8 cellular contexts compared by ENCODE assay signal in genomic region chr16:66947302-66948033, GRCh38. TPM values are rescaled to one million over a fixed set of nuclear protein-coding genes. Genes with fewer than 3 reads are reported as not detected.
DNase-seq lines count a peak whose midpoint lies in the region; ATAC-seq, FAIRE-seq and TF ChIP-seq lines count a peak whose summit lies in the region.

No MANE protein-coding gene starts in this region.

- TF ChIP-seq CTCF in GM12865 (IDR thresholded peaks at IDR 0.05; ENCODE audit: insufficient read depth, low read depth, low read length, missing control alignments), result peak; percentile 80
- TF ChIP-seq CTCF in WI38 (IDR thresholded peaks at IDR 0.05; ENCODE audit: low read depth, low read length), result peak; percentile 79
- peak; percentile 79 for TF ChIP-seq CTCF in bronchial epithelial cell (IDR thresholded peaks at IDR 0.05; ENCODE audit: insufficient read depth, low read length, severe bottlenecking)

- H3K4me3 ChIP-seq in GM12865 (ENCODE audit: low read depth, low read length) (peak overlapping the region; percentile 74), WI38 (ENCODE audit: low read depth, low read length) (peak overlapping the region; percentile 48), bronchial epithelial cell (ENCODE audit: low read depth, low read length) (peak overlapping the region; percentile 51)

- peak; percentile 95 for FAIRE-seq in bronchial epithelial cell (lab: Jason Lieb, UNC)
- peak; percentile 95 for FAIRE-seq in islet of Langerhans (lab: Jason Lieb, UNC)

- DNase-seq in GM12865 (ENCODE audit: low read depth) (peak; percentile 89), NCI-H2171 treated with DMSO at 0.1 percent for 48 hours (lab: John Stamatoyannopoulos, UW) (peak; percentile 76), bronchial epithelial cell (ENCODE audit: low read depth) (peak; percentile 88)
- DNase-seq in stimulated activated CD4-positive, alpha-beta T cell treated with anti-CD3 and anti-CD28 coated beads, Interleukin-12 subunit alpha, Interleukin-12 subunit beta, amount 100 ng/mL, for 4 hours, result peak; percentile 80

- peak; percentile 70 for ATAC-seq in HG02885 (IDR thresholded peaks at IDR 0.05; ENCODE audit: poor library complexity, unreplicated experiment)
- no peak for ATAC-seq in HG03097 (IDR thresholded peaks at IDR 0.05; ENCODE audit: low FRiP score, unreplicated experiment)

- H3K27me3 ChIP-seq in bronchial epithelial cell (ENCODE audit: control insufficient read depth, insufficient read depth, low read length), result no peaks in the 10 kb centered on the region

- peaks cover 2% of the 10 kb centered on the region for H3K36me3 ChIP-seq in bronchial epithelial cell (ENCODE audit: control insufficient read depth, insufficient read depth, low read length)

RNA-seq across cellular contexts. Expression of gene CES2, which starts 12.2 kb away (rescaled TPM):
- 78.2 and 434 TPM in 2 replicates for total RNA-seq in bronchial epithelial cell

RNA-seq across cellular contexts. Expression of gene CIAO2B, which starts 13.3 kb away (rescaled TPM):
- 227 and 333 TPM in 2 replicates for total RNA-seq in bronchial epithelial cell

RNA-seq across cellular contexts. Expression of gene CES3, which starts 13.6 kb away (rescaled TPM):
- 1.6 and 6.3 TPM in 2 replicates for total RNA-seq in bronchial epithelial cell

RNA-seq across cellular contexts. Expression of gene RRAD, which starts 22.1 kb away (rescaled TPM):
- total RNA-seq in bronchial epithelial cell, result 75.0 and 130 TPM in 2 replicates

RNA-seq across cellular contexts. Expression of gene CDH16, which starts 28.8 kb away (rescaled TPM):
- 1.8 and 5.8 TPM in 2 replicates for total RNA-seq in bronchial epithelial cell
